ENCODE assay signal across 1 cellular context in genomic region chr1:182674346-182675246, GRCh38.
TF ChIP-seq lines count a peak whose summit lies in the region.

No MANE protein-coding gene starts in this region.

TF ChIP-seq in IMR-90, 13 proteins besides CTCF, POLR2A, EP300 and RAD21 (continued from another document):
- TF ChIP-seq, protein P1, sequence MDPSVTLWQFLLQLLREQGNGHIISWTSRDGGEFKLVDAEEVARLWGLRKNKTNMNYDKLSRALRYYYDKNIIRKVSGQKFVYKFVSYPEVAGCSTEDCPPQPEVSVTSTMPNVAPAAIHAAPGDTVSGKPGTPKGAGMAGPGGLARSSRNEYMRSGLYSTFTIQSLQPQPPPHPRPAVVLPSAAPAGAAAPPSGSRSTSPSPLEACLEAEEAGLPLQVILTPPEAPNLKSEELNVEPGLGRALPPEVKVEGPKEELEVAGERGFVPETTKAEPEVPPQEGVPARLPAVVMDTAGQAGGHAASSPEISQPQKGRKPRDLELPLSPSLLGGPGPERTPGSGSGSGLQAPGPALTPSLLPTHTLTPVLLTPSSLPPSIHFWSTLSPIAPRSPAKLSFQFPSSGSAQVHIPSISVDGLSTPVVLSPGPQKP (IDR thresholded peaks at IDR 0.05; ENCODE audit: borderline replicate concordance, low read depth, low read length): no peak
- TF ChIP-seq BHLHE40 (IDR thresholded peaks at IDR 0.05; ENCODE audit: low read depth, low read length): no peak
- TF ChIP-seq RCOR1 (IDR thresholded peaks at IDR 0.05; ENCODE audit: insufficient replicate concordance, low read length): no peak
- TF ChIP-seq MAZ (IDR thresholded peaks at IDR 0.05; ENCODE audit: borderline replicate concordance, low read depth, low read length): no peak
- no peak for TF ChIP-seq USF2 (IDR thresholded peaks at IDR 0.05; ENCODE audit: low read depth, low read length)
- no peak for TF ChIP-seq FOS (IDR thresholded peaks at IDR 0.05; ENCODE audit: low read depth, low read length)
- TF ChIP-seq RFX5 (IDR thresholded peaks at IDR 0.05; ENCODE audit: low read depth, low read length): no peak
- TF ChIP-seq CEBPB (IDR thresholded peaks at IDR 0.05; ENCODE audit: low read depth, low read length): no peak
- TF ChIP-seq NFE2L2 (IDR thresholded peaks at IDR 0.05; ENCODE audit: low read depth, low read length): no peak
- TF ChIP-seq MXI1 (IDR thresholded peaks at IDR 0.05; ENCODE audit: borderline replicate concordance, low read depth, low read length): no peak
